In genomic region chr2:104447831-104448434, GRCh38 we compare ENCODE assay signal across 12 cellular contexts.
A peak's percentile ranks its signal among the peaks of the same experiment; 100 is the strongest.
DNase-seq lines count a peak whose midpoint lies in the region; ATAC-seq and TF ChIP-seq lines count a peak whose summit lies in the region.
"Had no signal": no experiment of that assay in that cellular context is flagged by ENCODE, and none has a peak within 500 bp of the region (broad histone marks: within the 10 kb centered on the region; RNA-seq: fewer than 3 reads in every experiment).

No MANE protein-coding gene starts in this region.

- peaks cover 5% of the 10 kb centered on the region for H3K36me3 ChIP-seq in OCI-LY1 (ENCODE audit: insufficient read depth, low read length)
- H3K36me3 ChIP-seq in gastrocnemius medialis: no peaks in the 10 kb centered on the region
- H3K36me3 ChIP-seq: SJSA1, vagina had no signal

- H3K4me1 ChIP-seq in OCI-LY1 (ENCODE audit: insufficient read depth, low read length, severe bottlenecking) (peaks cover 79% of the 10 kb centered on the region), gastrocnemius medialis (no peaks in the 10 kb centered on the region)
- H3K4me1 ChIP-seq: SJSA1, vagina had no signal

- in situ Hi-C loops in gastrocnemius medialis (cut with MboI; ENCODE audit: low sequenced_read_pairs in 4 of 4): no loop called here

- H3K9ac ChIP-seq in OCI-LY1 (ENCODE audit: low read length): peak overlapping the region; percentile 38

- H3K4me2 ChIP-seq in OCI-LY1 (ENCODE audit: low read length): peak overlapping the region; percentile 63

- TF ChIP-seq CTCF in C4-2B (conservative IDR thresholded peaks at IDR 0.05) (peak; percentile 33), OCI-LY1 (IDR thresholded peaks at IDR 0.05; ENCODE audit: low read length) (peak; percentile 65), gastrocnemius medialis (IDR thresholded peaks at IDR 0.05 in 4 of 5, conservative IDR thresholded peaks at IDR 0.05 in 1 of 5) (no peak)

- ATAC-seq in GM18511 (IDR thresholded peaks at IDR 0.05; ENCODE audit: unreplicated experiment): peak; percentile 62
- no peak for ATAC-seq in gastrocnemius medialis

- peak; percentile 39 for DNase-seq in left kidney (ENCODE audit: low read depth, low spot score)
- DNase-seq in NCI-H82 (lab: John Stamatoyannopoulos, UW): no peak
- DNase-seq in gastrocnemius medialis: no peak
- no peak for DNase-seq in activated naive CD4-positive, alpha-beta T cell treated with anti-CD3 and anti-CD28 coated beads, Interleukin-2, amount 50 U/mL, for 16 hours
- DNase-seq in A172 (ENCODE audit: low spot score): no peak
- DNase-seq: GF-D8, NCI-H1694 treated with DMSO at 0.1 percent for 48 hours had no signal

- H2AFZ ChIP-seq in OCI-LY1 (ENCODE audit: low read length): no peak overlapping the region; the same call in 1 of the 2 replicates

- H3F3A ChIP-seq in OCI-LY1 (ENCODE audit: insufficient read depth, low read length): no peaks in the 10 kb centered on the region

- peak overlapping the region; percentile 49 for H3K4me3 ChIP-seq in OCI-LY1 (ENCODE audit: low read depth, low read length, poor library complexity, severe bottlenecking)
- H3K4me3 ChIP-seq in gastrocnemius medialis: no peak overlapping the region
- H3K4me3 ChIP-seq: SJSA1, vagina had no signal

- H3K9me3 ChIP-seq in OCI-LY1 (ENCODE audit: low read length): no peaks in the 10 kb centered on the region
- H3K9me3 ChIP-seq in gastrocnemius medialis: no peaks in the 10 kb centered on the region
- H3K9me3 ChIP-seq: SJSA1, vagina had no signal

- no peaks in the 10 kb centered on the region for H3K27me3 ChIP-seq in OCI-LY1 (ENCODE audit: insufficient read depth, low read length)
- H3K27me3 ChIP-seq in gastrocnemius medialis: no peaks in the 10 kb centered on the region
- H3K27me3 ChIP-seq: SJSA1, vagina had no signal

- no peak for TF ChIP-seq POLR2A in gastrocnemius medialis (IDR thresholded peaks at IDR 0.05)

- intact Hi-C loops in gastrocnemius medialis (cut with DNase I; ENCODE audit: low total_unique reads): no loop called here

- H3K79me2 ChIP-seq in OCI-LY1 (ENCODE audit: insufficient read depth, low read length): no peaks in the 10 kb centered on the region

- no peaks in the 10 kb centered on the region for H3K9me2 ChIP-seq in OCI-LY1 (ENCODE audit: low read depth, low read length)

- no peaks in the 10 kb centered on the region for H4K20me1 ChIP-seq in OCI-LY1 (ENCODE audit: insufficient read depth, low read length)

- H3K27ac ChIP-seq in C4-2B (no peak overlapping the region), OCI-LY1 (ENCODE audit: low read depth, low read length, poor library complexity, severe bottlenecking) (peak overlapping the region; percentile 36), gastrocnemius medialis (no peak overlapping the region)
- H3K27ac ChIP-seq: SJSA1, vagina had no signal

Comparison
In these comparisons a context has a peak if more than half of its experiments do, and no peak if none do; other contexts are left out.
1. CTCF ChIP-seq: peak in C4-2B (single experiment) and OCI-LY1 (single experiment); none in gastrocnemius medialis (0 of 5).